ENCODE assay signal across 15 cellular contexts in the genomic region with DNA sequence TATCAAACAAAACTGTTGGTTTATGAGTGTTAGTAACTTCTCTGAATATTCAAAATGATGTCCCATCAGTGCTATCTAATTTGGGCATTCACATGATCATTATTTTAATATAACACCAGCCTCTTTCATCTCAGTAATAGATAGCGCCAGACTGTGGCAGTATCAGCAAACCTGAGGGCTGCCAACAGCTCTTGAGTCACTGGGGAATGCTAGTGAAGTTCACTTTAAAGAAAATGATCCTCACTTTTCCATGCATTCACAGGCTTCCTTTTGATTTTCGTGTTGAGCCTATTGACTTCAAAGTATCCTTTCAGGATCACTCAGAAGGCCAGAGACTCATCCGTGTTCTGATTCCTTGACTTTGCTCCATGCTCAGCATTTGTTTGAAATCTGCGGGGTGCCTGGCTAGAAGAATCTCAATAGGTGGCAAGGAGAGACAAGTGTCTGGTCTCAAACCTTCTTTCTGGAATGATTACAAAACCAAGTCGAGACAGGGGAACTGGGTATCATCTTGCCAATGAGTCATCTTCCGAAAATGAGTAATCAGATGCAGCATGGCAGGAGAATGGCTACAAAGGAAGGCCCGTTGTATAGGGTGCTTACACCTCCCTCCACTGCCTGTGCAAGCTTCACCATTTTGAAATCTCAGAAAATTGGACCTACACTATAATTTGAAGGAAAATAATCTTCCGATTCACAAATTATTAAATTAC.
A peak's percentile ranks its signal among the peaks of the same experiment; 100 is the strongest.
DNase-seq lines count a peak whose midpoint lies in the region; TF ChIP-seq lines count a peak whose summit lies in the region.
"Had no signal": no experiment of that assay in that cellular context is flagged by ENCODE, and none has a peak within 500 bp of the region (broad histone marks: within the 10 kb centered on the region; RNA-seq: fewer than 3 reads in every experiment).

No MANE protein-coding gene starts in this region.

- H3K79me1 ChIP-seq in mesenchymal stem cell (replicated peaks; ENCODE audit: low read length, poor library complexity, severe bottlenecking), result no peaks in the 10 kb centered on the region

- H3K4me1 ChIP-seq in Loucy (ENCODE audit: insufficient read depth, low read length, poor library complexity, severe bottlenecking), result peaks cover 22% of the 10 kb centered on the region
- peaks cover 0 to 17% of the 10 kb centered on the region in 2 experiments; a peak in 2 of 4 replicates for H3K4me1 ChIP-seq in SK-N-SH (ENCODE audit: control insufficient read depth in 1 of 2, insufficient read depth in 2 of 2, low read depth in 1 of 2, low read length in 1 of 2)
- no peaks in the 10 kb centered on the region for H3K4me1 ChIP-seq in mesenchymal stem cell (ENCODE audit: control insufficient read depth, insufficient read depth, low read depth, low read length)
- no peaks in the 10 kb centered on the region for H3K4me1 ChIP-seq in Karpas-422 (ENCODE audit: low read length)
- H3K4me1 ChIP-seq: neural progenitor cell had no signal

- H3K27me3 Mint-ChIP-seq in T-helper 2 cell treated with Interferon-gamma antibody and Interleukin-4, amounts not matched to agents 5 μg/mL and 100 μg/mL, for 36 hours (ENCODE audit: low read depth), result no peaks in the 10 kb centered on the region

- no peaks in the 10 kb centered on the region for H3K36me3 Mint-ChIP-seq in T-helper 2 cell treated with Interferon-gamma antibody and Interleukin-4, amounts not matched to agents 5 μg/mL and 100 μg/mL, for 36 hours (ENCODE audit: low read depth)
- H3K36me3 Mint-ChIP-seq: neural progenitor cell had no signal

- H2BK12ac ChIP-seq in mesenchymal stem cell (ENCODE audit: low read length in 2 of 2), result peak overlapping the region in 1 of 2 experiments; percentile 46

- H3K9me3 ChIP-seq in Loucy (ENCODE audit: insufficient read depth, low read depth, low read length) (no peaks in the 10 kb centered on the region), SK-N-SH (no peaks in the 10 kb centered on the region), mesenchymal stem cell (ENCODE audit: control insufficient read depth, low read length) (no peaks in the 10 kb centered on the region), Karpas-422 (ENCODE audit: low read length) (peaks cover 22% of the 10 kb centered on the region)

- H3K9ac ChIP-seq in Loucy (ENCODE audit: low read depth, low read length, poor library complexity, severe bottlenecking) (no peak overlapping the region), SK-N-SH (no peak overlapping the region), mesenchymal stem cell (ENCODE audit: low read length) (no peak overlapping the region), Karpas-422 (ENCODE audit: low read length) (no peak overlapping the region)
- H3K9ac ChIP-seq: neural progenitor cell had no signal

- H3K4me1 Mint-ChIP-seq in T-helper 2 cell treated with Interferon-gamma antibody and Interleukin-4, amounts not matched to agents 5 μg/mL and 100 μg/mL, for 36 hours (ENCODE audit: low read depth), result no peaks in the 10 kb centered on the region

- no peaks in the 10 kb centered on the region for H3F3A ChIP-seq in Loucy (ENCODE audit: low read depth)
- no peaks in the 10 kb centered on the region for H3F3A ChIP-seq in SK-N-SH (replicated peaks; ENCODE audit: insufficient read depth)

- H3K4me2 ChIP-seq in Loucy (ENCODE audit: low read depth, low read length, poor library complexity, severe bottlenecking) (no peak overlapping the region), SK-N-SH (0 out of 2 replicates have a peak overlapping the region, but pooled peaks have one; percentile 15), mesenchymal stem cell (ENCODE audit: low read length, poor library complexity, severe bottlenecking) (no peak overlapping the region), Karpas-422 (ENCODE audit: low read depth, low read length, poor library complexity, severe bottlenecking) (no peak overlapping the region)
- H3K4me2 ChIP-seq: neural progenitor cell had no signal

- H2BK120ac ChIP-seq in mesenchymal stem cell (ENCODE audit: low read depth, low read length), result no peak overlapping the region

- H3K27ac ChIP-seq in SK-N-SH (ENCODE audit: low read depth in 2 of 2, low read length in 1 of 2), result peak overlapping the region; percentile 35 to 93; a peak in 2 of 4 replicates
- H3K27ac ChIP-seq in mesenchymal stem cell (ENCODE audit: low read length, poor library complexity, severe bottlenecking), result no peak overlapping the region
- no peak overlapping the region for H3K27ac ChIP-seq in Karpas-422 (ENCODE audit: low read length)
- H3K27ac ChIP-seq: neural progenitor cell had no signal

- no peak overlapping the region for H3K27ac Mint-ChIP-seq in T-helper 2 cell treated with Interferon-gamma antibody and Interleukin-4, amounts not matched to agents 5 μg/mL and 100 μg/mL, for 36 hours
- H3K27ac Mint-ChIP-seq: neural progenitor cell had no signal

- H2AFZ ChIP-seq in Loucy (ENCODE audit: low read length), result no peak overlapping the region
- H2AFZ ChIP-seq in SK-N-SH (ENCODE audit: low read depth), result 0 out of 2 replicates have a peak overlapping the region, but pooled peaks have one; percentile 36
- H2AFZ ChIP-seq in mesenchymal stem cell (ENCODE audit: low read depth, low read length), result no peak overlapping the region
- H2AFZ ChIP-seq in Karpas-422 (ENCODE audit: low read length), result no peak overlapping the region
- H2AFZ ChIP-seq: neural progenitor cell had no signal

- CTCF ChIA-PET in SK-N-SH (lab: Yijun Ruan, JAX), result interaction anchor here (1.0 to 2.2 kb wide), 2 partner anchors 21 to 210 kb away, joined by 3 to 9 read pairs; no protein-coding TSS in a partner anchor

- no peaks in the 10 kb centered on the region for H3K27me3 ChIP-seq in Loucy (ENCODE audit: insufficient read depth, low read length, poor library complexity, severe bottlenecking)
- no peaks in the 10 kb centered on the region for H3K27me3 ChIP-seq in SK-N-SH (ENCODE audit: insufficient read depth)
- no peaks in the 10 kb centered on the region for H3K27me3 ChIP-seq in mesenchymal stem cell (ENCODE audit: control insufficient read depth in 1 of 2, insufficient read depth in 1 of 2, low read length in 2 of 2)
- H3K27me3 ChIP-seq in Karpas-422 (ENCODE audit: low read length), result no peaks in the 10 kb centered on the region
- H3K27me3 ChIP-seq: neural progenitor cell had no signal

- peak; percentile 1 for DNase-seq in GM12865 (ENCODE audit: low read depth)
- no peak for DNase-seq in SK-N-SH
- peak; percentile 30 for DNase-seq in mesenchymal stem cell
- no peak for DNase-seq in NCI-H146 (lab: John Stamatoyannopoulos, UW)
- no peak for DNase-seq in Karpas-422
- DNase-seq in T-helper 2 cell treated with Interferon-gamma antibody and Interleukin-4, amounts not matched to agents 5 μg/mL and 100 μg/mL, for 36 hours (ENCODE audit: low spot score), result no peak
- DNase-seq: activated CD4-positive, CD25-positive, alpha-beta regulatory T cell; activated effector memory CD4-positive, alpha-beta T cell treated with Interleukin-2 at 50 U/mL for 16 hours; amygdala; DMS153; H7; NCI-H1092; NK-92 treated with Interleukin-12 subunit alpha and Interleukin-12 subunit beta, amount 100 ng/mL, for 24 hours had no signal

- no peak overlapping the region for H2BK15ac ChIP-seq in mesenchymal stem cell (ENCODE audit: low read depth, poor library complexity, severe bottlenecking)

- POLR2A ChIA-PET in SK-N-SH (lab: Yijun Ruan, JAX), result no interaction called here

- no peak overlapping the region for H2AK5ac ChIP-seq in mesenchymal stem cell (ENCODE audit: low read length, severe bottlenecking)

- no peak overlapping the region for H3K4ac ChIP-seq in mesenchymal stem cell (ENCODE audit: low read depth in 1 of 2, low read length in 2 of 2)

- no peak overlapping the region for H3K14ac ChIP-seq in mesenchymal stem cell (ENCODE audit: low read length in 2 of 2)

- H3K9me3 Mint-ChIP-seq in T-helper 2 cell treated with Interferon-gamma antibody and Interleukin-4, amounts not matched to agents 5 μg/mL and 100 μg/mL, for 36 hours, result no peaks in the 10 kb centered on the region
- H3K9me3 Mint-ChIP-seq: neural progenitor cell had no signal

- 50% methylated on average over 8 of the region's 8 CpGs for WGBS in SK-N-SH (ENCODE audit: low lambda C conversion rate)
- 69% methylated on average over 7 of the region's 8 CpGs for WGBS in mesenchymal stem cell

- H3K18ac ChIP-seq in mesenchymal stem cell (ENCODE audit: low read depth in 1 of 2, low read length in 2 of 2), result peak overlapping the region in 1 of 2 experiments; percentile 54

- H4K20me1 ChIP-seq in Loucy (ENCODE audit: insufficient read depth, low read length, poor library complexity, severe bottlenecking) (no peaks in the 10 kb centered on the region), SK-N-SH (ENCODE audit: insufficient read depth) (no peaks in the 10 kb centered on the region), Karpas-422 (ENCODE audit: insufficient read depth, low read depth, low read length) (no peaks in the 10 kb centered on the region)

- no peak for TF ChIP-seq EP300 in SK-N-SH (IDR thresholded peaks at IDR 0.05; ENCODE audit: borderline replicate concordance in 1 of 2, low read depth in 1 of 2, low read length in 1 of 2)

- H3K9me2 ChIP-seq in Loucy (replicated peaks; ENCODE audit: low read depth, low read length) (no peaks in the 10 kb centered on the region), SK-N-SH (no peaks in the 10 kb centered on the region), Karpas-422 (replicated peaks; ENCODE audit: insufficient read depth, low read length) (no peaks in the 10 kb centered on the region)

- H2BK5ac ChIP-seq in mesenchymal stem cell (ENCODE audit: low read depth, low read length, poor library complexity, severe bottlenecking), result no peak overlapping the region

- no peak overlapping the region for H3K4me3 ChIP-seq in GM12865 (ENCODE audit: low read depth, low read length)
- H3K4me3 ChIP-seq in Loucy (ENCODE audit: low read length, poor library complexity, severe bottlenecking), result no peak overlapping the region
- no peak overlapping the region for H3K4me3 ChIP-seq in SK-N-SH (ENCODE audit: low read depth in 2 of 2, low read length in 1 of 2)
- no peak overlapping the region for H3K4me3 ChIP-seq in mesenchymal stem cell (ENCODE audit: insufficient read depth in 1 of 2, low read depth in 1 of 2, low read length in 2 of 2)
- H3K4me3 ChIP-seq in Karpas-422 (ENCODE audit: low read length), result no peak overlapping the region
- H3K4me3 ChIP-seq: neural progenitor cell had no signal

- H4K8ac ChIP-seq in mesenchymal stem cell (ENCODE audit: low read length), result no peak overlapping the region

- H4K91ac ChIP-seq in mesenchymal stem cell (ENCODE audit: low read length), result no peak overlapping the region

- TF ChIP-seq CTCF in GM12865 (IDR thresholded peaks at IDR 0.05; ENCODE audit: insufficient read depth, low read depth, low read length, missing control alignments) (no peak), Loucy (conservative IDR thresholded peaks at IDR 0.05; ENCODE audit: low read length) (0 out of 2 replicates have a peak, but pooled peaks have one; percentile 18), SK-N-SH (IDR thresholded peaks at IDR 0.05) (no peak)

- H3K4me3 Mint-ChIP-seq in T-helper 2 cell treated with Interferon-gamma antibody and Interleukin-4, amounts not matched to agents 5 μg/mL and 100 μg/mL, for 36 hours, result no peak overlapping the region
- H3K4me3 Mint-ChIP-seq: neural progenitor cell had no signal

- TF ChIP-seq RAD21 in SK-N-SH (IDR thresholded peaks at IDR 0.05; ENCODE audit: low read length), result no peak

- H3K79me2 ChIP-seq in Loucy (ENCODE audit: insufficient read depth, low read length) (no peaks in the 10 kb centered on the region), SK-N-SH (ENCODE audit: insufficient read depth) (no peaks in the 10 kb centered on the region), Karpas-422 (ENCODE audit: low read length) (no peaks in the 10 kb centered on the region)

- no peak overlapping the region for H3K23ac ChIP-seq in mesenchymal stem cell (ENCODE audit: low read length in 2 of 2)

- H3K36me3 ChIP-seq in Loucy (ENCODE audit: insufficient read depth, low read length) (no peaks in the 10 kb centered on the region), SK-N-SH (replicated peaks in 1 of 2; ENCODE audit: control insufficient read depth in 1 of 2, insufficient read depth in 2 of 2, low read length in 1 of 2) (no peaks in the 10 kb centered on the region), mesenchymal stem cell (ENCODE audit: control insufficient read depth in 1 of 2, insufficient read depth in 2 of 2, low read depth in 1 of 2, low read length in 2 of 2) (no peaks in the 10 kb centered on the region), Karpas-422 (ENCODE audit: insufficient read depth, low read length) (no peaks in the 10 kb centered on the region)
- H3K36me3 ChIP-seq: neural progenitor cell had no signal

Comparison
In these comparisons a context has a peak if more than half of its experiments do, and no peak if none do; other contexts are left out.
1. DNase-seq: peak in GM12865 (single experiment) and mesenchymal stem cell (single experiment); none in SK-N-SH (single experiment), NCI-H146 (single experiment), Karpas-422 (single experiment) and T-helper 2 cell treated with Interferon-gamma antibody and Interleukin-4, amounts not matched to agents 5 μg/mL and 100 μg/mL, for 36 hours (single experiment).
2. H3K27ac ChIP-seq: peak in SK-N-SH (2 of 2); none in mesenchymal stem cell (single experiment) and Karpas-422 (single experiment).